In the genomic region with DNA sequence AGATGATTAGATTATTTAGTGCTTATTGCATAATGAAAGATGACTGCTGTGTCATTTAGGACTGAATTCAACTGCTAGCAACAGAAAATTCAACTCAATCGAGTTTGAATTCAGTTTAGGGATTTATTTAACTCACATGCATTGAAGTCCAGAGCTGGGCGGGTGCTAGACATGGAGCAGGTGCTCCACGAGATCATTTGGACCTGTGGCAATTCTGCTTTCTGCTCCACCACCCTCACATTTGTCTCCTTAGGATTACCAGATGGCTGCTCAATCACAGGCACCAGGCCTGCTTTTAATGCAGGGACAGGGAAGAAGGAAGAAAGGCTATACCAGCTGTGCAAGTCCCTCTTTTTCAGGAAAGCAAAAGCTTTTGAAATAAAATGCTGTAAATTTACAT, we compare ENCODE assay signal across 18 cellular contexts.
"Had no signal": no experiment of that assay in that cellular context is flagged by ENCODE, and none has a peak within 500 bp of the region (broad histone marks: within the 10 kb centered on the region; RNA-seq: fewer than 3 reads in every experiment).

No MANE protein-coding gene starts in this region.

- DNase-seq: activated CD4-positive, alpha-beta T cell treated with anti-CD3 and anti-CD28 coated beads, Interleukin-2, amount 10 ng/mL, durations not matched to agents 24 days and 14 days; activated CD4-positive, CD25-positive, alpha-beta regulatory T cell; activated CD8-positive, alpha-beta memory T cell treated with anti-CD3 and anti-CD28 coated beads, Interleukin-2, amount 50 U/mL, for 48 hours; activated CD8-positive, alpha-beta T cell treated with anti-CD3 and anti-CD28 coated beads, Interleukin-2, amount 10 ng/mL, durations not matched to agents 7 days and 5 days; activated gamma-delta T cell treated with Interleukin-2 at 50 U/mL for 16 hours; activated naive CD8-positive, alpha-beta T cell treated with anti-CD3 and anti-CD28 coated beads for 36 hours; activated T-cell treated with anti-CD3 and anti-CD28 coated beads, Interleukin-2, amount 50 U/mL, for 72 hours; body of pancreas; effector CD8-positive, alpha-beta T cell; foreskin fibroblast; left ventricle myocardium superior; mesenchymal stem cell; nephron progenitor cell; sigmoid colon; stimulated activated CD4-positive, alpha-beta T cell treated with anti-CD3 and anti-CD28 coated beads, Interleukin-2, amount 100 ng/mL, for 24 hours; stomach; testis; upper lobe of left lung had no signal

- ATAC-seq: activated CD8-positive, alpha-beta T cell treated with anti-CD3 and anti-CD28 coated beads, Interleukin-2, amount 10 ng/mL, durations not matched to agents 7 days and 5 days; activated T-cell treated with anti-CD3 and anti-CD28 coated beads, Interleukin-2, amount 50 U/mL, for 72 hours; body of pancreas; left ventricle myocardium superior had no signal
